ENCODE assay signal across 8 cellular contexts in the genomic region with DNA sequence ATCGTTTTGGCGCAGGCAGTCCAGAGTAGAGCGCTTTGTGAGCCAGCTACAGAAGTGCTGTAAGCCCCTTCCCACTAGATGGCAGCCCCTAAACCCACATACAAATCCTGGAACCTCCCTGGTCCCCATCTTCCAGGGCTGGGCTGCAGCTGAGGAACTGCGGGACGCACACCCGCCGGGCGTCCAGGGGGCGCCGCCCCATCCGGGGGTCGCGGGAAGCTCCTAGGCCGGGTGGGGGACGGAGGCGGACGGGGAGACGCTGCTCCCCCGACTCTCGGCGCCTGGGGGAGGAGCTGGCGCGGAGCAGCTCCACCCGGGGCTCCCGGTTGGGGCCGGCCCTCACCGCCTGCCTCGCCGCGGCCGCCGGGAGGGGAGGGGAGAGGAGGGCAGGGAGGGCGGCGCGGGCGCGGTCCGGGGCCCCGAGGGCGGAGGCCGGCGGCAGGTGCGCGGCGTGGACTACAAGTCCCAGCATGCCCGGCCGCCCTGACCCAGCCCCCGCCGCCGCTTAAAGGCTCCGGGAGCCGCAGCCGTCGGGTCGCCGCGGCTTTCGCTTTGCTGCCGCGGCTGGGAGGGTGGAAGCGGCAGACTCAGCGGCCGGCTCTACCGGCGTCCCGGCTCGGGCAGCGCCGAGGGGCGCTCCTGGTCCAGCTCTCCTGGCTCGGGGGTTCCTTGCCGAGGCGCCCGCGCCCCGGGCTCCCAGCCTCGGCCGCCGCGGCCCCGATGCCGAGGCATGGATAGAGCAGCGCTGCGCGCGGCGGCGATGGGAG. TPM values are rescaled to one million over a fixed set of nuclear protein-coding genes. Genes with fewer than 3 reads are reported as not detected.
DNase-seq lines count a peak whose midpoint lies in the region; ATAC-seq and TF ChIP-seq lines count a peak whose summit lies in the region.

A gene (plus strand): TSS at position 535 of the 767 bp plus-strand sequence. CDS start 196 bp downstream, at position 731.

- no peaks in the 10 kb centered on the region for H3K9me2 ChIP-seq in SK-N-SH

- peak; percentile 58 for TF ChIP-seq CTCF in SK-N-SH (IDR thresholded peaks at IDR 0.05)
- no peak for TF ChIP-seq CTCF in osteoblast (IDR thresholded peaks at IDR 0.05; ENCODE audit: extremely low read depth, low read depth, low read length)
- peak in 2 of 3 experiments; percentile 13 to 20 for TF ChIP-seq CTCF in testis (IDR thresholded peaks at IDR 0.05)

- H3K9me3 ChIP-seq in SK-N-SH: no peaks in the 10 kb centered on the region
- H3K9me3 ChIP-seq in osteoblast (ENCODE audit: low read depth, low read length): no peaks in the 10 kb centered on the region
- H3K9me3 ChIP-seq in testis: no peaks in the 10 kb centered on the region

- no peak for TF ChIP-seq EP300 in SK-N-SH (IDR thresholded peaks at IDR 0.05; ENCODE audit: borderline replicate concordance in 1 of 2, low read depth in 1 of 2, low read length in 1 of 2)

- no peaks in the 10 kb centered on the region for H3K9me3 Mint-ChIP-seq in activated naive CD4-positive, alpha-beta T cell treated with anti-CD3 and anti-CD28 coated beads, Interleukin-2, amount 10 ng/mL, durations not matched to agents 7 days and 5 days

- peak within 1 kb of the TSS; percentile 82 for H3K4me3 Mint-ChIP-seq in activated naive CD4-positive, alpha-beta T cell treated with anti-CD3 and anti-CD28 coated beads, Interleukin-2, amount 10 ng/mL, durations not matched to agents 7 days and 5 days

- intact Hi-C loops in testis (cut with DNase I; ENCODE audit: low total_unique reads): loop anchor here (10.0 kb wide), 1 partner anchor 139 kb away; no protein-coding TSS in a partner anchor

- peaks cover 6% of the 10 kb centered on the region for H3F3A ChIP-seq in SK-N-SH (replicated peaks; ENCODE audit: insufficient read depth)

- TF ChIP-seq POLR2A in testis (IDR thresholded peaks at IDR 0.05): no peak

- ATAC-seq in GM21717 (IDR thresholded peaks at IDR 0.05; ENCODE audit: unreplicated experiment): peak; percentile 73

- peaks cover 45% of the 10 kb centered on the region for H3K4me1 Mint-ChIP-seq in activated naive CD4-positive, alpha-beta T cell treated with anti-CD3 and anti-CD28 coated beads, Interleukin-2, amount 10 ng/mL, durations not matched to agents 7 days and 5 days

- H3K36me3 ChIP-seq in SK-N-SH (replicated peaks in 1 of 2; ENCODE audit: control insufficient read depth in 1 of 2, insufficient read depth in 2 of 2, low read length in 1 of 2): no peaks in the 10 kb centered on the region
- no peaks in the 10 kb centered on the region for H3K36me3 ChIP-seq in osteoblast (ENCODE audit: insufficient read depth, low read length)
- H3K36me3 ChIP-seq in testis (ENCODE audit: low read depth, missing control alignments): no peaks in the 10 kb centered on the region

- H3K4me3 ChIP-seq in SK-N-SH (ENCODE audit: low read depth in 2 of 2, low read length in 1 of 2): peak within 1 kb of the TSS; percentile 73 to 80
- H3K4me3 ChIP-seq in osteoblast (ENCODE audit: insufficient read depth, low read length): peak within 1 kb of the TSS; percentile 79
- H3K4me3 ChIP-seq in testis: peak within 1 kb of the TSS; percentile 86 to 92

- peak within 1 kb of the TSS; percentile 87 for H2AFZ ChIP-seq in SK-N-SH (ENCODE audit: low read depth)
- peak within 1 kb of the TSS; percentile 59 for H2AFZ ChIP-seq in osteoblast (ENCODE audit: low read length)

- H3K4me2 ChIP-seq in SK-N-SH (peak within 1 kb of the TSS; percentile 95), osteoblast (ENCODE audit: insufficient read depth, low read length) (peak within 1 kb of the TSS; percentile 84)

- DNase-seq in DMS79 treated with DMSO at 0.1 percent for 48 hours (lab: John Stamatoyannopoulos, UW) (peak; percentile 64), LHCN-M2 (ENCODE audit: low read depth) (peak; percentile 58), SK-N-SH (peak; percentile 93), glomerular visceral epithelial cell (ENCODE audit: extremely low spot score) (peak; percentile 71), osteoblast (ENCODE audit: insufficient read length, low spot score, missing footprints) (peak; percentile 97), testis (peak; percentile 87)
- peak; percentile 89 for DNase-seq in activated naive CD4-positive, alpha-beta T cell treated with anti-CD3 and anti-CD28 coated beads, Interleukin-2, amount 10 ng/mL, durations not matched to agents 7 days and 5 days

- peak within 1 kb of the TSS in 1 of 2 experiments; percentile 63; a peak in 1 of 4 replicates for H3K27ac ChIP-seq in SK-N-SH (ENCODE audit: low read depth in 2 of 2, low read length in 1 of 2)
- H3K27ac ChIP-seq in osteoblast (ENCODE audit: low read depth, low read length): peak within 1 kb of the TSS; percentile 28
- H3K27ac ChIP-seq in testis: peak within 1 kb of the TSS; percentile 79 to 87

- H3K27me3 ChIP-seq in SK-N-SH (ENCODE audit: insufficient read depth) (no peaks in the 10 kb centered on the region), osteoblast (ENCODE audit: insufficient read depth, low read length) (peaks cover 62% of the 10 kb centered on the region), testis (no peaks in the 10 kb centered on the region)

- 1% methylated on average over 27 of the region's 88 CpGs for WGBS in SK-N-SH (ENCODE audit: low lambda C conversion rate)
- 1 to 6% methylated on average over 3 to 48 of the region's 88 CpGs for WGBS in testis, 2 donors

- H3K27me3 Mint-ChIP-seq in activated naive CD4-positive, alpha-beta T cell treated with anti-CD3 and anti-CD28 coated beads, Interleukin-2, amount 10 ng/mL, durations not matched to agents 7 days and 5 days: peaks cover 32% of the 10 kb centered on the region

- CTCF ChIA-PET in SK-N-SH (lab: Yijun Ruan, JAX): interaction anchor here (0.6 to 10.9 kb wide), 39 partner anchors 11 to 424 kb away, joined by 3 to 222 read pairs (median 4); a partner anchor contains a TSS
- CTCF ChIA-PET in activated naive CD4-positive, alpha-beta T cell treated with anti-CD3 and anti-CD28 coated beads, Interleukin-2, amount 10 ng/mL, durations not matched to agents 7 days and 5 days (lab: Charles Lee): interaction anchor here (0.7 to 2.3 kb wide), 16 partner anchors 11 to 219 kb away, joined by 3 to 23 read pairs (median 5); no protein-coding TSS in a partner anchor

- H3K79me2 ChIP-seq in SK-N-SH (ENCODE audit: insufficient read depth) (peaks cover 8% of the 10 kb centered on the region; the same call in 1 of the 2 replicates), osteoblast (ENCODE audit: insufficient read depth, low read length) (no peaks in the 10 kb centered on the region)

- peak within 1 kb of the TSS; percentile 70 for H3K27ac Mint-ChIP-seq in activated naive CD4-positive, alpha-beta T cell treated with anti-CD3 and anti-CD28 coated beads, Interleukin-2, amount 10 ng/mL, durations not matched to agents 7 days and 5 days

- H3K4me1 ChIP-seq in SK-N-SH (ENCODE audit: control insufficient read depth in 1 of 2, insufficient read depth in 2 of 2, low read depth in 1 of 2, low read length in 1 of 2) (peaks cover 8 to 41% of the 10 kb centered on the region in 2 experiments), osteoblast (ENCODE audit: insufficient read depth, low read length) (peaks cover 14% of the 10 kb centered on the region), testis (peaks cover 13% of the 10 kb centered on the region)

- H3K9ac ChIP-seq in SK-N-SH: peak within 1 kb of the TSS; percentile 68

- H4K20me1 ChIP-seq in SK-N-SH (ENCODE audit: insufficient read depth) (peaks cover 11% of the 10 kb centered on the region; the same call in 1 of the 2 replicates), osteoblast (ENCODE audit: insufficient read depth, low read length) (peaks cover 18% of the 10 kb centered on the region)

- H3K36me3 Mint-ChIP-seq in activated naive CD4-positive, alpha-beta T cell treated with anti-CD3 and anti-CD28 coated beads, Interleukin-2, amount 10 ng/mL, durations not matched to agents 7 days and 5 days: peaks cover 7% of the 10 kb centered on the region

- POLR2A ChIA-PET in SK-N-SH (lab: Yijun Ruan, JAX): interaction anchor here (0.6 to 1.6 kb wide), 11 partner anchors 102 to 195 kb away, joined by 3 to 12 read pairs (median 3); no protein-coding TSS in a partner anchor

- peak; percentile 71 for TF ChIP-seq RAD21 in SK-N-SH (IDR thresholded peaks at IDR 0.05; ENCODE audit: low read length)

TF ChIP-seq in SK-N-SH, 30 proteins besides CTCF, POLR2A, EP300 and RAD21 (continues in another document):
- no peak for TF ChIP-seq SIN3A (IDR thresholded peaks at IDR 0.05; ENCODE audit: borderline replicate concordance, low read depth, low read length)
- no peak for TF ChIP-seq TEAD4 (IDR thresholded peaks at IDR 0.05; ENCODE audit: borderline replicate concordance, insufficient read depth)
- TF ChIP-seq, protein P1, sequence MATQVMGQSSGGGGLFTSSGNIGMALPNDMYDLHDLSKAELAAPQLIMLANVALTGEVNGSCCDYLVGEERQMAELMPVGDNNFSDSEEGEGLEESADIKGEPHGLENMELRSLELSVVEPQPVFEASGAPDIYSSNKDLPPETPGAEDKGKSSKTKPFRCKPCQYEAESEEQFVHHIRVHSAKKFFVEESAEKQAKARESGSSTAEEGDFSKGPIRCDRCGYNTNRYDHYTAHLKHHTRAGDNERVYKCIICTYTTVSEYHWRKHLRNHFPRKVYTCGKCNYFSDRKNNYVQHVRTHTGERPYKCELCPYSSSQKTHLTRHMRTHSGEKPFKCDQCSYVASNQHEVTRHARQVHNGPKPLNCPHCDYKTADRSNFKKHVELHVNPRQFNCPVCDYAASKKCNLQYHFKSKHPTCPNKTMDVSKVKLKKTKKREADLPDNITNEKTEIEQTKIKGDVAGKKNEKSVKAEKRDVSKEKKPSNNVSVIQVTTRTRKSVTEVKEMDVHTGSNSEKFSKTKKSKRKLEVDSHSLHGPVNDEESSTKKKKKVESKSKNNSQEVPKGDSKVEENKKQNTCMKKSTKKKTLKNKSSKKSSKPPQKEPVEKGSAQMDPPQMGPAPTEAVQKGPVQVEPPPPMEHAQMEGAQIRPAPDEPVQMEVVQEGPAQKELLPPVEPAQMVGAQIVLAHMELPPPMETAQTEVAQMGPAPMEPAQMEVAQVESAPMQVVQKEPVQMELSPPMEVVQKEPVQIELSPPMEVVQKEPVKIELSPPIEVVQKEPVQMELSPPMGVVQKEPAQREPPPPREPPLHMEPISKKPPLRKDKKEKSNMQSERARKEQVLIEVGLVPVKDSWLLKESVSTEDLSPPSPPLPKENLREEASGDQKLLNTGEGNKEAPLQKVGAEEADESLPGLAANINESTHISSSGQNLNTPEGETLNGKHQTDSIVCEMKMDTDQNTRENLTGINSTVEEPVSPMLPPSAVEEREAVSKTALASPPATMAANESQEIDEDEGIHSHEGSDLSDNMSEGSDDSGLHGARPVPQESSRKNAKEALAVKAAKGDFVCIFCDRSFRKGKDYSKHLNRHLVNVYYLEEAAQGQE (IDR thresholded peaks at IDR 0.05; ENCODE audit: low read depth, low read length): 0 out of 2 replicates have a peak, but pooled peaks have one; percentile 4
- TF ChIP-seq SMC3 (IDR thresholded peaks at IDR 0.05; ENCODE audit: low read depth, low read length): peak; percentile 71

RNA-seq across cellular contexts. Expression of the gene that starts here (rescaled TPM):
- total RNA-seq in LHCN-M2 (2014; rRNA removed) (4.9 and 6.0 TPM in 2 replicates), osteoblast (6.2 and 6.5 TPM in 2 replicates), testis (10 to 100 TPM; 44.8 to 80.7 TPM)
- polyA plus RNA-seq in LHCN-M2 (2012): 4.7 TPM
- polyA plus RNA-seq in SK-N-SH (2012; rRNA removed) (7.5 and 7.9 TPM in 2 replicates), testis (ENCODE audit: insufficient read depth, low read depth, low replicate concordance) (63.7 TPM)
- polyA plus RNA-seq in SK-N-SH (2012; cell fraction: cytosol; rRNA removed): 3.9 and 5.3 TPM in 2 replicates
- polyA plus RNA-seq in SK-N-SH (2012; cell fraction: nucleus; rRNA removed): 34.1 and 47.2 TPM in 2 replicates
